26 cellular contexts compared by ENCODE assay signal in the genomic region with DNA sequence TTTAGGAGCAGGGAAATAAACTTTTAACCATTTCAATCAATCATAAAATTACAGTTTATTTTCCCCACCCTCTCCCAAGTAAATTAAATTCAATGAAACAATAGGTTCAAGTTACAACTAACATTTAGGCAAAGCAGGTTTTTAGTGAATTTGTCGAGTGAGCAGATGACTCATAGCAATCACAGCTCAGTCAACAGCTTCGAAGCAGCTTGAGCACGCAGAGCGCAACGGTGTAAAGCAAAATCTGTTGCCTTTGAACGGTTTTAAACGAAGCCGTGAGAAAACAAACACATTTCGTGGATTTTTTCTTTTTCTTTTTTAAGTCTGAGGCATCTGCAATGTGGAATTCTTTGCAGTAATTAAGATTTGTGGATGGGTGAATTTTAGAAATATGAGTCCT.
A peak's percentile ranks its signal among the peaks of the same experiment; 100 is the strongest.
DNase-seq lines count a peak whose midpoint lies in the region; ATAC-seq and TF ChIP-seq lines count a peak whose summit lies in the region.
"Had no signal": no experiment of that assay in that cellular context is flagged by ENCODE, and none has a peak within 500 bp of the region (broad histone marks: within the 10 kb centered on the region; RNA-seq: fewer than 3 reads in every experiment).

No MANE protein-coding gene starts in this region.

- H3K27me3 Mint-ChIP-seq in nephron (ENCODE audit: low read depth): peaks cover 35% of the 10 kb centered on the region

- DNase-seq in DMS53 (lab: John Stamatoyannopoulos, UW): peak; percentile 83
- peak; percentile 40 for DNase-seq in MV-4-11 (lab: John Stamatoyannopoulos, UW)
- peak; percentile 59 for DNase-seq in epithelial cell of esophagus (ENCODE audit: low read depth)
- no peak for DNase-seq in globus pallidus (ENCODE audit: low spot score)
- no peak for DNase-seq in activated T-cell treated with anti-CD3 and anti-CD28 coated beads, Interleukin-2, amount 50 U/mL, for 48 hours
- no peak for DNase-seq in NCI-H1417 (lab: John Stamatoyannopoulos, UW)
- DNase-seq: activated B cell treated with CpG ODN at 0.5 μM for 24 hours; activated CD4-positive, alpha-beta memory T cell treated with anti-CD3 and anti-CD28 coated beads for 36 hours; CD8-positive, alpha-beta memory T cell; central memory CD4-positive, alpha-beta T cell; erythroblast; heart right ventricle; left ventricle myocardium inferior; mucosa of descending colon; NCI-H1930; SK-N-SH; stimulated activated CD4-positive, alpha-beta T cell treated with anti-CD3 and anti-CD28 coated beads, Interleukin-1b, Interleukin-23, amount 100 ng/mL, for 48 hours had no signal

- no peaks in the 10 kb centered on the region for H3K9me3 Mint-ChIP-seq in nephron
- H3K9me3 Mint-ChIP-seq: activated CD4-positive, alpha-beta memory T cell treated with anti-CD3 and anti-CD28 coated beads for 36 hours; stimulated activated memory B cell treated with anti-CD40 and anti-IgM and Interleukin-4, amounts not matched to agents 10 μg/mL and 1 μg/mL and 100 μg/mL, for 72 hours; T-helper 2 cell treated with Interferon-gamma antibody and Interleukin-4, amounts not matched to agents 5 μg/mL and 100 μg/mL, for 36 hours had no signal

- H3K36me3 Mint-ChIP-seq in nephron (ENCODE audit: low read depth): no peaks in the 10 kb centered on the region
- H3K36me3 Mint-ChIP-seq: activated CD4-positive, alpha-beta memory T cell treated with anti-CD3 and anti-CD28 coated beads for 36 hours; CD8-positive, alpha-beta memory T cell; neural progenitor cell; stimulated activated memory B cell treated with anti-CD40 and anti-IgM and Interleukin-4, amounts not matched to agents 10 μg/mL and 1 μg/mL and 100 μg/mL, for 72 hours had no signal

- no peak overlapping the region for H3K4me3 Mint-ChIP-seq in nephron
- H3K4me3 Mint-ChIP-seq: activated B cell treated with CpG ODN at 0.5 μM for 24 hours; activated CD4-positive, alpha-beta memory T cell treated with anti-CD3 and anti-CD28 coated beads for 36 hours; CD8-positive, alpha-beta memory T cell; neural progenitor cell; stimulated activated memory B cell treated with anti-CD40 and anti-IgM and Interleukin-4, amounts not matched to agents 10 μg/mL and 1 μg/mL and 100 μg/mL, for 72 hours; T-helper 2 cell treated with Interferon-gamma antibody and Interleukin-4, amounts not matched to agents 5 μg/mL and 100 μg/mL, for 36 hours had no signal

- no peak for ATAC-seq in HG03095 (IDR thresholded peaks at IDR 0.05; ENCODE audit: unreplicated experiment)
- ATAC-seq: heart right ventricle; K562; mucosa of descending colon; stimulated activated memory B cell treated with anti-CD40 and anti-IgM and Interleukin-4, amounts not matched to agents 10 μg/mL and 1 μg/mL and 100 μg/mL, for 72 hours had no signal

- H3K27ac Mint-ChIP-seq in nephron: peak overlapping the region; percentile 50 to 79 (median 74)
- H3K27ac Mint-ChIP-seq: activated B cell treated with CpG ODN at 0.5 μM for 24 hours; activated CD4-positive, alpha-beta memory T cell treated with anti-CD3 and anti-CD28 coated beads for 36 hours; CD8-positive, alpha-beta memory T cell; neural progenitor cell; stimulated activated memory B cell treated with anti-CD40 and anti-IgM and Interleukin-4, amounts not matched to agents 10 μg/mL and 1 μg/mL and 100 μg/mL, for 72 hours; T-helper 2 cell treated with Interferon-gamma antibody and Interleukin-4, amounts not matched to agents 5 μg/mL and 100 μg/mL, for 36 hours had no signal

- peaks cover 26% of the 10 kb centered on the region for H3K4me1 Mint-ChIP-seq in nephron
- H3K4me1 Mint-ChIP-seq: activated B cell treated with CpG ODN at 0.5 μM for 24 hours; CD8-positive, alpha-beta memory T cell; neural progenitor cell; stimulated activated memory B cell treated with anti-CD40 and anti-IgM and Interleukin-4, amounts not matched to agents 10 μg/mL and 1 μg/mL and 100 μg/mL, for 72 hours had no signal

- TF ChIP-seq CTCF in epithelial cell of esophagus (IDR thresholded peaks at IDR 0.05; ENCODE audit: insufficient read depth, low read depth, low read length, missing control alignments): no peak
- TF ChIP-seq CTCF in nephron (IDR thresholded peaks at IDR 0.05; ENCODE audit: unreplicated experiment in 3 of 3): no peak

- H3K4me3 ChIP-seq in epithelial cell of esophagus (ENCODE audit: low read length): no peak overlapping the region
- H3K4me3 ChIP-seq: dorsolateral prefrontal cortex, heart right ventricle, K562, left ventricle myocardium inferior, mucosa of descending colon, neural progenitor cell, prostate gland, thoracic aorta had no signal

Comparison
In these comparisons a context has a peak if more than half of its experiments do, and no peak if none do; other contexts are left out.
1. DNase-seq: peak in DMS53 (single experiment), MV-4-11 (single experiment) and epithelial cell of esophagus (single experiment); none in globus pallidus (single experiment), activated T-cell treated with anti-CD3 and anti-CD28 coated beads, Interleukin-2, amount 50 U/mL, for 48 hours (0 of 2) and NCI-H1417 (0 of 3).